ENCODE assay signal across 7 cellular contexts in the genomic region with DNA sequence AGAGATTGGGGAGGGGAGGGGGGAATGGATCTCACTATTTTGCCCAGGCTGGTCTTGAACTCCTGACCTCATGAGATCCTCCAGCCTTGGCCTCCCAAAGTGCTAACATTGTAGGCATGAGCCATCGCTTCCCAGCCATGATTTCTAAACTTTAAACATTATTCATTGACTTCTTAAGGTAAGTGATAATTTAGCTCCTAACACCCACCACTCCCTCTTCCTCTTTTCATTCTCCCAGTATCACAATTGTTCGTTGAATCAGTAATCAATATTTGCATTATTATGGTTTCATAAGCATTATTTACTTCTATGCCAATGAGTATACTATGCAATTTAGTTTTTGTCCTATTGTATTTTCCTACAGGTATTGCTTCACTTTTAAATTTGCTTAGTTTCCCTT.
"Had no signal": no experiment of that assay in that cellular context is flagged by ENCODE, and none has a peak within 500 bp of the region (broad histone marks: within the 10 kb centered on the region; RNA-seq: fewer than 3 reads in every experiment).

No MANE protein-coding gene starts in this region.

- H3K27ac ChIP-seq: GM23248 had no signal

- H3K4me3 ChIP-seq: GM23248 had no signal

- H2AFZ ChIP-seq: GM23248 had no signal

- FAIRE-seq: H54, HTR-8/SVneo had no signal

- DNase-seq: GM23248, GOT3, H9, HCEC 1CT, KG1 had no signal

- H3K9ac ChIP-seq: GM23248 had no signal
